Comparison of ENCODE assay signal across 12 cellular contexts in the genomic region with DNA sequence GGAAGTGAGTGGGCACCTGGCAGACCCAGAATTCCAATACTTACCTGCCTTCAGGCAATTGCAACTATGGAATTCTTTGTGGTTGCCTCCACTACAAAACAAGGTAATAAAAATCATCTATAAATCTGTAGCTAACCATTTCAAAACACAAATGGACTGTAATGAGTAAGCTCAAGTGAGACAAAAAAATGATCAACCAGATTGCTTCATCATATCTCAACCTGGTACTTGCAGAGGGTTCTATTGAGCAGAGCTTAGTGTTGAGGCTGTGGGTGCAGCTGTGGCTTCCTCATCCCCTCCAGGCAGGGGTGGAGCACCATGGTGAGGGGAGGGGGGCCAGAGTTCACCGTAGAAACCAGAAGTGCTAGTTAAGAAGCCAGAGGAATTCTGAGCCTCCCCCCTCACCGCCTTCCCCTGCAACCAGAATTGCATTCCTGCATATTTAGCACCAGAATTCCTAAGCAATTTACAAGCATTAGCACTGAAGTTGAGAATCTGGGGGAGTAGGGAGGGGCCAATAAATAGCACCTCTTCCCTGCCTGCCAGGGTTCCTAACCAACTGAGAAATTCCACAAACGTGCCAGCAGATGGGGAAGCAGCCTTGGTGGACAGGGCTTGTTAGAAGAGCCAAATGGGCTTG. TPM values are rescaled to one million over a fixed set of nuclear protein-coding genes. Genes with fewer than 3 reads are reported as not detected.
DNase-seq lines count a peak whose midpoint lies in the region; ATAC-seq lines count a peak whose summit lies in the region.
"Had no signal": no experiment of that assay in that cellular context is flagged by ENCODE, and none has a peak within 500 bp of the region (broad histone marks: within the 10 kb centered on the region; RNA-seq: fewer than 3 reads in every experiment).

No MANE protein-coding gene starts in this region.

- DNase-seq in A172 (ENCODE audit: low spot score) = peak; percentile 96
- DNase-seq in HAP-1 (ENCODE audit: low spot score in 2 of 2) = peak; percentile 87 to 90
- no peak for DNase-seq in T-helper 17 cell
- peak; percentile 74 for DNase-seq in iPS DF 4.7 (ENCODE audit: extremely low read depth, low spot score)
- no peak for DNase-seq in OCI-M2 (lab: John Stamatoyannopoulos, UW; ENCODE audit: unreplicated experiment)
- DNase-seq: CD8-positive, alpha-beta memory T cell; dermis blood vessel endothelial cell; NCI-H1105 treated with DMSO at 0.1 percent for 48 hours had no signal

- H3K27me3 ChIP-seq in HAP-1 (ENCODE audit: low read depth) = no peaks in the 10 kb centered on the region

- ATAC-seq in T-helper 17 cell = peak; percentile 48
- no peak for ATAC-seq in GM18870 (IDR thresholded peaks at IDR 0.05; ENCODE audit: unreplicated experiment)
- ATAC-seq in HG02870 (IDR thresholded peaks at IDR 0.05; ENCODE audit: unreplicated experiment) = no peak
- ATAC-seq in GM19023 (IDR thresholded peaks at IDR 0.05; ENCODE audit: unreplicated experiment) = no peak
- ATAC-seq: activated CD4-positive, CD25-positive, alpha-beta regulatory T cell treated with anti-CD3 and anti-CD28 coated beads, Interleukin-2, amount 50 U/mL, for 24 hours had no signal

- in situ Hi-C loops in HAP-1 (cut with MboI; ENCODE audit: low sequenced_read_pairs) = loop anchor here (25.0 kb wide), 2 partner anchors 141 to 266 kb away; no protein-coding TSS in a partner anchor

- H3K4me1 Mint-ChIP-seq in T-helper 17 cell = peaks cover 3% of the 10 kb centered on the region

- peaks cover 14% of the 10 kb centered on the region for H3K4me1 ChIP-seq in HAP-1

- H3K27me3 Mint-ChIP-seq in T-helper 17 cell = no peaks in the 10 kb centered on the region

- H3K27ac Mint-ChIP-seq in T-helper 17 cell = no peak overlapping the region
- H3K27ac Mint-ChIP-seq: CD8-positive, alpha-beta memory T cell had no signal

- H3K36me3 ChIP-seq in HAP-1 (replicated peaks) = no peaks in the 10 kb centered on the region

- peaks cover 3% of the 10 kb centered on the region for H3K36me3 Mint-ChIP-seq in T-helper 17 cell (ENCODE audit: low read depth)
- H3K36me3 Mint-ChIP-seq: CD8-positive, alpha-beta memory T cell had no signal

- H3K4me3 Mint-ChIP-seq in T-helper 17 cell = no peak overlapping the region
- H3K4me3 Mint-ChIP-seq: CD8-positive, alpha-beta memory T cell had no signal

- H3K9me3 ChIP-seq in HAP-1 = peaks cover 6% of the 10 kb centered on the region
- no peaks in the 10 kb centered on the region for H3K9me3 ChIP-seq in T-helper 17 cell (ENCODE audit: control insufficient read depth, low read length, poor library complexity, severe bottlenecking)

- H3K4me3 ChIP-seq in HAP-1 = no peak overlapping the region

RNA-seq across cellular contexts. Expression of gene CTAG1A, which starts 11.5 kb away (rescaled TPM):
- not detected in 2 replicates for total RNA-seq in A172 (2014; rRNA removed; shearing (Covaris generic))
- total RNA-seq in T-helper 17 cell = not detected
- total RNA-seq: CD8-positive, alpha-beta memory T cell; dermis blood vessel endothelial cell had no signal

RNA-seq across cellular contexts. Expression of gene CTAG1B, which starts 22.7 kb away (rescaled TPM):
- not detected in 2 replicates for total RNA-seq in A172 (2014; rRNA removed; shearing (Covaris generic))
- not detected for total RNA-seq in T-helper 17 cell
- total RNA-seq: CD8-positive, alpha-beta memory T cell; dermis blood vessel endothelial cell had no signal

RNA-seq across cellular contexts. Expression of gene IKBKG, which starts 49.0 kb away (rescaled TPM):
- total RNA-seq in A172 (2014; rRNA removed; shearing (Covaris generic)) = 53.6 and 63.2 TPM in 2 replicates
- total RNA-seq in T-helper 17 cell = 10 to 100 TPM; 35.9 to 45.1 TPM

RNA-seq across cellular contexts. Expression of gene G6PD, which starts 49.8 kb away (rescaled TPM):
- 102 and 112 TPM in 2 replicates for total RNA-seq in A172 (2014; rRNA removed; shearing (Covaris generic))
- 10 to 100 TPM; 28.5 to 44.9 TPM for total RNA-seq in T-helper 17 cell

RNA-seq across cellular contexts. Expression of gene CTAG2, which starts 57.0 kb away (rescaled TPM):
- total RNA-seq in A172 (2014; rRNA removed; shearing (Covaris generic)) = not detected in 2 replicates
- total RNA-seq in T-helper 17 cell = not detected
- total RNA-seq: dermis blood vessel endothelial cell had no signal

Comparison
In these comparisons a context has a peak if more than half of its experiments do, and no peak if none do; other contexts are left out.
1. DNase-seq: peak in A172 (single experiment), HAP-1 (2 of 2) and iPS DF 4.7 (single experiment); none in T-helper 17 cell (0 of 3) and OCI-M2 (single experiment).